18 cellular contexts compared by ENCODE assay signal in genomic region chr6:46058951-46059350, GRCh38. TPM values are rescaled to one million over a fixed set of nuclear protein-coding genes. Genes with fewer than 3 reads are reported as not detected.
"Had no signal": no experiment of that assay in that cellular context is flagged by ENCODE, and none has a peak within 500 bp of the region (broad histone marks: within the 10 kb centered on the region; RNA-seq: fewer than 3 reads in every experiment).

No MANE protein-coding gene starts in this region.

- ATAC-seq: gastroesophageal sphincter, left lobe of liver, natural killer cell had no signal

- DNase-seq: dermis blood vessel endothelial cell; esophagus squamous epithelium; foreskin fibroblast; glutamatergic neuron; islet precursor cell; mucosa of descending colon; natural killer cell; posterior cingulate gyrus; spleen; stimulated activated CD4-positive, alpha-beta T cell treated with anti-CD3 and anti-CD28 coated beads, Interleukin-15, amount 100 ng/mL, for 24 hours; stimulated activated CD4-positive, alpha-beta T cell treated with anti-CD3 and anti-CD28 coated beads, Interleukin-1b, Interleukin-23, amount 100 ng/mL, for 48 hours; stimulated activated CD4-positive, alpha-beta T cell treated with anti-CD3 and anti-CD28 coated beads, Interleukin-4, amount 100 ng/mL, for 4 hours; stimulated activated naive CD4-positive, alpha-beta T cell; trophoblast cell had no signal

- H3K36me3 ChIP-seq: esophagus squamous epithelium, gastroesophageal sphincter, spleen had no signal

- H3K9me3 ChIP-seq: esophagus squamous epithelium, mucosa of descending colon had no signal

- H3K27me3 ChIP-seq: esophagus squamous epithelium, gastroesophageal sphincter, spleen had no signal

- H3K4me3 ChIP-seq: esophagus squamous epithelium, gastroesophageal sphincter, mucosa of descending colon, spleen had no signal

- H3K4me1 ChIP-seq: esophagus squamous epithelium, gastroesophageal sphincter had no signal

- H3K27ac ChIP-seq: esophagus squamous epithelium, gastroesophageal sphincter, spleen had no signal

RNA-seq across cellular contexts. Expression of gene CLIC5, which starts 43.3 kb away (rescaled TPM):
- total RNA-seq: neural crest cell, osteocyte had no signal
